In the genomic region with DNA sequence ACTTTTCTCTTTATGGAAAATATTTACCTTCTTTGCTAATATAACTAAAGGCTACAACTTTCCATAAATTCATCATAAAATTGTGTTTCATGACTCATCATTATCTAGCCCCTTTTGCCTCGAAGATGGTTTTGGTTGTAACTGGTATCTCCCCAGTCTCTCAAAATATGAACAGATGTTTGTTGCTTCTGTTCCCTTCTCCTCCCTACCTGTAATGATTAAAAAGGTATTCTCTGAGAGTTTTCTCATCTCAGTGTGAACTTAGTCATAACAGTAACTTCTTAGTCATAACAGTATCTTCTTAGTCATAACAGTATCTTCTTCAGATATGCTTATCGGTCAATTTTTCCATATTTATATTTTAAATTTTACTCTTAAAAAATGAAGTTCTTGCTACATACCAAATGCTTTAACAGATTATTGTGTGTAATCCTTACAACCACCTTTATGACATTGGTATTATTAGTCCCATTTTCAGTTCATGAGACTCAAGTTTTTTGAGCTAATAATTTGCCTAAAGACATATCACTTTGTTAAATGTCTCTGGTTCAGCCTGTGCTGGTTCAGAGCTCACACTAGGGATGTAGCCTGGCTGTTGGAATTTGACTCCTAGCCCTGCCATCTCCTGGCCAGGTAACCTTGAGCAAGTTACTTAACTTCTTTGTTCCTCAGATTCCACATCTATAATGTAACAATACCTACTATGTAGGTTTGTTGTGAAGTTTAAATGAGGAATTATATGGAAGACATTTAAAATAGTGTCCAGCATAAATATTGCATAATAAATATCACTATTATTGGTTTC, we compare ENCODE assay signal across 10 cellular contexts. TPM values are rescaled to one million over a fixed set of nuclear protein-coding genes. Genes with fewer than 3 reads are reported as not detected.
DNase-seq lines count a peak whose midpoint lies in the region; ATAC-seq and TF ChIP-seq lines count a peak whose summit lies in the region.
"Had no signal": no experiment of that assay in that cellular context is flagged by ENCODE, and none has a peak within 500 bp of the region (broad histone marks: within the 10 kb centered on the region; RNA-seq: fewer than 3 reads in every experiment).

No MANE protein-coding gene starts in this region.

- POLR2A ChIA-PET in HCT116 (lab: Charles Lee): no interaction called here

- TF ChIP-seq CTCF in HCT116 (IDR thresholded peaks at IDR 0.05 in 2 of 3, conservative IDR thresholded peaks at IDR 0.05 in 1 of 3; ENCODE audit: borderline replicate concordance in 1 of 3, insufficient read depth in 1 of 3, low read depth in 2 of 3, low read length in 2 of 3) (no peak), breast epithelium (IDR thresholded peaks at IDR 0.05) (no peak), dorsolateral prefrontal cortex (IDR thresholded peaks at IDR 0.05 in 54 of 56, conservative IDR thresholded peaks at IDR 0.05 in 2 of 56; ENCODE audit: low read depth in 1 of 56, partially characterized antibody in 56 of 56) (no peak)

- no peaks in the 10 kb centered on the region for H3K9me2 ChIP-seq in HCT116 (ENCODE audit: insufficient read depth)

- intact Hi-C loops in HCT116 (cut with micrococcal nuclease): no loop called here
- intact Hi-C loops in right cardiac atrium (cut with DNase I): loop anchor here in 1 of 4 donors (10.0 kb wide), 1 partner anchor 534 kb away; no protein-coding TSS in a partner anchor
- intact Hi-C loops in breast epithelium (cut with DNase I; ENCODE audit: low total_unique reads): no loop called here
- intact Hi-C loops in dorsolateral prefrontal cortex (cut with DNase I): loop anchor here in 1 of 2 donors (10.0 kb wide), 1 partner anchor 534 kb away; no protein-coding TSS in a partner anchor

- peaks cover 12% of the 10 kb centered on the region for H3K4me1 Mint-ChIP-seq in activated CD8-positive, alpha-beta memory T cell treated with anti-CD3 and anti-CD28 coated beads, Interleukin-2, amount 10 ng/mL, durations not matched to agents 7 days and 5 days
- peaks cover 12% of the 10 kb centered on the region for H3K4me1 Mint-ChIP-seq in stimulated activated effector memory CD8-positive, alpha-beta T cell treated with anti-CD3 and anti-CD28 coated beads, Interleukin-12 subunit alpha, Interleukin-12 subunit beta, amount 100 ng/mL, for 72 hours

- no peaks in the 10 kb centered on the region for H3K27me3 Mint-ChIP-seq in activated CD8-positive, alpha-beta memory T cell treated with anti-CD3 and anti-CD28 coated beads, Interleukin-2, amount 10 ng/mL, durations not matched to agents 7 days and 5 days

- WGBS in right cardiac atrium: 92% methylated on average over 2 of the region's 2 CpGs

- no peaks in the 10 kb centered on the region for H3K9me3 ChIP-seq in HCT116 (ENCODE audit: control insufficient read depth in 1 of 2, insufficient read depth in 1 of 2, low read depth in 1 of 2, low read length in 2 of 2)
- no peaks in the 10 kb centered on the region for H3K9me3 ChIP-seq in right cardiac atrium (ENCODE audit: control insufficient read depth, low read length)
- H3K9me3 ChIP-seq in breast epithelium: no peaks in the 10 kb centered on the region

- peak; percentile 93 for ATAC-seq in activated CD8-positive, alpha-beta memory T cell treated with anti-CD3 and anti-CD28 coated beads, Interleukin-2, amount 10 ng/mL, durations not matched to agents 7 days and 5 days
- ATAC-seq in HCT116: no peak
- ATAC-seq in HG03520 (IDR thresholded peaks at IDR 0.05; ENCODE audit: unreplicated experiment): peak; percentile 96
- peak; percentile 93 for ATAC-seq in stimulated activated effector memory CD8-positive, alpha-beta T cell treated with anti-CD3 and anti-CD28 coated beads, Interleukin-12 subunit alpha, Interleukin-12 subunit beta, amount 100 ng/mL, for 72 hours
- ATAC-seq in right cardiac atrium: no peak

- H3K4me1 ChIP-seq in HCT116 (ENCODE audit: control insufficient read depth in 1 of 2, insufficient read depth in 2 of 2, low read length in 2 of 2) (peaks cover 0 to 8% of the 10 kb centered on the region in 2 experiments; a peak in 2 of 4 replicates), right cardiac atrium (ENCODE audit: control insufficient read depth, insufficient read depth, low read length) (no peaks in the 10 kb centered on the region), breast epithelium (no peaks in the 10 kb centered on the region)

- H3K4me3 ChIP-seq in HCT116 (replicated peaks in 1 of 2; ENCODE audit: low read depth in 1 of 2, low read length in 2 of 2) (no peak overlapping the region), right cardiac atrium (ENCODE audit: low read length) (no peak overlapping the region), breast epithelium (no peak overlapping the region), dorsolateral prefrontal cortex (no peak overlapping the region)

- H3K4me2 ChIP-seq in HCT116 (ENCODE audit: low read length): no peak overlapping the region

- no peaks in the 10 kb centered on the region for H4K20me1 ChIP-seq in HCT116 (ENCODE audit: insufficient read depth)

- H3K27ac Mint-ChIP-seq in activated CD8-positive, alpha-beta memory T cell treated with anti-CD3 and anti-CD28 coated beads, Interleukin-2, amount 10 ng/mL, durations not matched to agents 7 days and 5 days: peak overlapping the region; percentile 27
- peak overlapping the region; percentile 94 for H3K27ac Mint-ChIP-seq in stimulated activated effector memory CD8-positive, alpha-beta T cell treated with anti-CD3 and anti-CD28 coated beads, Interleukin-12 subunit alpha, Interleukin-12 subunit beta, amount 100 ng/mL, for 72 hours

- BruUV-seq in HCT116 (replicated peaks; lab: Mats Ljungman, UMichigan): no TSS peak

- no peaks in the 10 kb centered on the region for H3K9me3 Mint-ChIP-seq in activated CD8-positive, alpha-beta memory T cell treated with anti-CD3 and anti-CD28 coated beads, Interleukin-2, amount 10 ng/mL, durations not matched to agents 7 days and 5 days (ENCODE audit: low read depth)
- H3K9me3 Mint-ChIP-seq in stimulated activated effector memory CD8-positive, alpha-beta T cell treated with anti-CD3 and anti-CD28 coated beads, Interleukin-12 subunit alpha, Interleukin-12 subunit beta, amount 100 ng/mL, for 72 hours: no peaks in the 10 kb centered on the region

- no peak for TF ChIP-seq RAD21 in HCT116 (IDR thresholded peaks at IDR 0.05; ENCODE audit: low read depth)

- no peak overlapping the region for H3K27ac ChIP-seq in HCT116 (ENCODE audit: low read depth, low read length)
- H3K27ac ChIP-seq in right cardiac atrium (ENCODE audit: low read length): no peak overlapping the region
- no peak overlapping the region for H3K27ac ChIP-seq in breast epithelium
- no peak overlapping the region for H3K27ac ChIP-seq in dorsolateral prefrontal cortex

- H3K36me3 Mint-ChIP-seq in activated CD8-positive, alpha-beta memory T cell treated with anti-CD3 and anti-CD28 coated beads, Interleukin-2, amount 10 ng/mL, durations not matched to agents 7 days and 5 days: peaks cover 9% of the 10 kb centered on the region
- H3K36me3 Mint-ChIP-seq in stimulated activated effector memory CD8-positive, alpha-beta T cell treated with anti-CD3 and anti-CD28 coated beads, Interleukin-12 subunit alpha, Interleukin-12 subunit beta, amount 100 ng/mL, for 72 hours: peaks cover 9% of the 10 kb centered on the region

- no peaks in the 10 kb centered on the region for H3K36me3 ChIP-seq in HCT116 (ENCODE audit: control insufficient read depth in 1 of 2, insufficient read depth in 2 of 2, low read length in 2 of 2)
- no peaks in the 10 kb centered on the region for H3K36me3 ChIP-seq in breast epithelium

- TF ChIP-seq POLR2A in HCT116 (IDR thresholded peaks at IDR 0.05; ENCODE audit: borderline replicate concordance, extremely low read depth, insufficient read depth, insufficient read length) (no peak), breast epithelium (IDR thresholded peaks at IDR 0.05) (no peak)

- RAD21 ChIA-PET in HCT116 (lab: Charles Lee; ENCODE audit: low non-redundant PET in 1 of 2, low total read pairs in 2 of 2, uncharacterized antibody in 2 of 2, unreplicated experiment in 2 of 2): no interaction called here

- no peaks in the 10 kb centered on the region for H3K79me2 ChIP-seq in HCT116 (ENCODE audit: insufficient read depth, low read length)

- no peak overlapping the region for H2AFZ ChIP-seq in HCT116 (ENCODE audit: low read depth, low read length, poor library complexity, severe bottlenecking)

- no peak overlapping the region for H3K9ac ChIP-seq in HCT116 (ENCODE audit: low read length)

- no peak for DNase-seq in activated CD8-positive, alpha-beta memory T cell treated with anti-CD3 and anti-CD28 coated beads, Interleukin-2, amount 10 ng/mL, durations not matched to agents 7 days and 5 days
- DNase-seq in activated CD8-positive, alpha-beta memory T cell treated with anti-CD3 and anti-CD28 coated beads, Interleukin-2, amount 50 U/mL, for 4 hours: no peak
- DNase-seq in HCT116 (ENCODE audit: low read depth, low spot score) (no peak), right cardiac atrium (no peak), breast epithelium (ENCODE audit: low spot score in 2 of 2) (no peak), dorsolateral prefrontal cortex (no peak)
- DNase-seq in stimulated activated effector memory CD8-positive, alpha-beta T cell treated with anti-CD3 and anti-CD28 coated beads, Interleukin-12 subunit alpha, Interleukin-12 subunit beta, amount 100 ng/mL, for 72 hours (ENCODE audit: low spot score in 2 of 2): no peak
- DNase-seq: NCI-H1694; stimulated activated CD4-positive, alpha-beta T cell treated with anti-CD3 and anti-CD28 coated beads, Interleukin-4, amount 100 ng/mL, for 1 hour had no signal

- H3K4me3 Mint-ChIP-seq in activated CD8-positive, alpha-beta memory T cell treated with anti-CD3 and anti-CD28 coated beads, Interleukin-2, amount 10 ng/mL, durations not matched to agents 7 days and 5 days: no peak overlapping the region
- no peak overlapping the region for H3K4me3 Mint-ChIP-seq in stimulated activated effector memory CD8-positive, alpha-beta T cell treated with anti-CD3 and anti-CD28 coated beads, Interleukin-12 subunit alpha, Interleukin-12 subunit beta, amount 100 ng/mL, for 72 hours

- H3K27me3 ChIP-seq in HCT116 (ENCODE audit: insufficient read depth, low read length) (no peaks in the 10 kb centered on the region), right cardiac atrium (ENCODE audit: control insufficient read depth, insufficient read depth) (no peaks in the 10 kb centered on the region), breast epithelium (no peaks in the 10 kb centered on the region), dorsolateral prefrontal cortex (no peaks in the 10 kb centered on the region)

- CTCF ChIA-PET in activated CD8-positive, alpha-beta memory T cell treated with anti-CD3 and anti-CD28 coated beads, Interleukin-2, amount 10 ng/mL, durations not matched to agents 7 days and 5 days (lab: Charles Lee): interaction anchor here (0.9 to 1.3 kb wide), 2 partner anchors 32 to 535 kb away, joined by 3 read pairs; no protein-coding TSS in a partner anchor
- CTCF ChIA-PET in HCT116 (lab: Charles Lee): interaction anchor here (1.0 kb wide), 1 partner anchor 536 kb away, joined by 3 read pairs; no protein-coding TSS in a partner anchor

RNA-seq across cellular contexts. Expression of a gene that starts 32.6 kb away (rescaled TPM):
- 1 to 10 TPM; 4.0 to 5.4 TPM for total RNA-seq in activated CD8-positive, alpha-beta memory T cell treated with anti-CD3 and anti-CD28 coated beads, Interleukin-2, amount 10 ng/mL, durations not matched to agents 7 days and 5 days
- total RNA-seq in HCT116 (2021; ENCODE audit: unreplicated experiment) (48.6 TPM), right cardiac atrium (100 to 1,000 TPM; 222 to 294 (median 268) TPM), breast epithelium (100 to 1,000 TPM in 1 of 3 donors, 10 to 100 TPM in 2; 21.8 to 173 (median 46.9) TPM), dorsolateral prefrontal cortex (1,000 to 10,000 TPM in 2 of 120 experiments, 100 to 1,000 TPM in 118; 155 to 1,070 (median 769) TPM)
- polyA plus RNA-seq in HCT116 (2012): 27.1 and 29.1 TPM in 2 replicates
- polyA plus RNA-seq in right cardiac atrium: 189 TPM

Comparison
In these comparisons a context has a peak if more than half of its experiments do, and no peak if none do; other contexts are left out.
1. ATAC-seq: peak in activated CD8-positive, alpha-beta memory T cell treated with anti-CD3 and anti-CD28 coated beads, Interleukin-2, amount 10 ng/mL, durations not matched to agents 7 days and 5 days (single experiment), HG03520 (single experiment) and stimulated activated effector memory CD8-positive, alpha-beta T cell treated with anti-CD3 and anti-CD28 coated beads, Interleukin-12 subunit alpha, Interleukin-12 subunit beta, amount 100 ng/mL, for 72 hours (single experiment); none in HCT116 (single experiment) and right cardiac atrium (0 of 2).